32 cellular contexts compared by ENCODE assay signal in genomic region chr2:22932288-22932687, GRCh38.
"Had no signal": no experiment of that assay in that cellular context is flagged by ENCODE, and none has a peak within 500 bp of the region (broad histone marks: within the 10 kb centered on the region; RNA-seq: fewer than 3 reads in every experiment).

No MANE protein-coding gene starts in this region.

- H3K9me3 ChIP-seq: MG63, SJCRH30 had no signal

- H3K4me1 ChIP-seq: SJCRH30 had no signal

- H3K27me3 ChIP-seq: MG63, SJCRH30 had no signal

- H3K4me2 ChIP-seq: PC-9 had no signal

- H2AFZ ChIP-seq: PC-9 had no signal

- H3K27ac ChIP-seq: PC-9, RWPE1, SJCRH30, SK-N-MC had no signal

- DNase-seq: Karpas-422, MG63, NCI-H1048, NCI-H1092 treated with DMSO at 0.1 percent for 48 hours, NCI-H1105 treated with DMSO at 0.1 percent for 48 hours, NCI-H1417, NCI-H1436, NCI-H146, NCI-H1694, NCI-H187, NCI-H1930, NCI-H2029 treated with DMSO at 0.1 percent for 48 hours, NCI-H2081 treated with DMSO at 0.1 percent for 48 hours, NCI-H2107, NCI-H2171, NCI-H226, NCI-H446 treated with DMSO at 0.1 percent for 48 hours, NCI-H510A, NCI-H524, NCI-H526, NCI-H69, NCI-H748 treated with DMSO at 0.1 percent for 48 hours, NCI-H82, PC-9, SHP77, SIG-M5, SJCRH30 had no signal

- H3K4me3 ChIP-seq: MG63, PC-9, SJCRH30, SK-N-MC had no signal

- H3K36me3 ChIP-seq: MG63, SJCRH30 had no signal

- ATAC-seq: Panc1, Right ventricle myocardium inferior, SK-N-SH treated with all-trans-retinoic acid at 6 μM for 48 hours had no signal
